In the genomic region with DNA sequence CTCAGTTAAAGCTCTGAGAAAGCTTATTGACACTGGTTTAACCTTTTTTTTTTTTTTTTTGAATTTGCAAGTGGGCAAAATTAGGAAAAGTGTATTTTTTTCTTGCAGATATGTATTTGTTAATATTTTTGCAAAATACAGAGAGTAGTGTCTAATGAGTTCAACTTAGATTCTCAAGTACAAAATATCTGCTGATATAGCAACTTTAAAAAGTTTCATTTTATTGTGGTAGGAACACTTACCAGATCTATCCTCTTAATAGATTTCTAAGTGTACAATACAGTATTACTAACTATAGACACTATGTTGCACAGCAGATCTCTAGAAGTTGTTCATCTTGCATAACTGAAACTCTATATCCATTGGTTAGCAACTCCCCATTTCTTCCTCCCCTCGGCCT, we compare ENCODE assay signal across 11 cellular contexts.
"Had no signal": no experiment of that assay in that cellular context is flagged by ENCODE, and none has a peak within 500 bp of the region (broad histone marks: within the 10 kb centered on the region; RNA-seq: fewer than 3 reads in every experiment).

No MANE protein-coding gene starts in this region.

- H3K36me3 ChIP-seq: HAP-1 had no signal

- H3K4me3 ChIP-seq: GM23248, GM23338, HAP-1 had no signal

- H2AFZ ChIP-seq: GM23248, GM23338 had no signal

- H3K9me3 ChIP-seq: HAP-1 had no signal

- H3K4me2 ChIP-seq: GM23338 had no signal

- DNase-seq: GM23248, GOT3, H7, H9, HCEC 1CT, HFFc6 had no signal

- FAIRE-seq: H1, H54 had no signal

- ATAC-seq: GM23338, HCT116 had no signal

- H3K27ac ChIP-seq: GM23248 had no signal

- H3K4me1 ChIP-seq: HAP-1 had no signal

- H3K9ac ChIP-seq: GM23248 had no signal
